In the genomic region with DNA sequence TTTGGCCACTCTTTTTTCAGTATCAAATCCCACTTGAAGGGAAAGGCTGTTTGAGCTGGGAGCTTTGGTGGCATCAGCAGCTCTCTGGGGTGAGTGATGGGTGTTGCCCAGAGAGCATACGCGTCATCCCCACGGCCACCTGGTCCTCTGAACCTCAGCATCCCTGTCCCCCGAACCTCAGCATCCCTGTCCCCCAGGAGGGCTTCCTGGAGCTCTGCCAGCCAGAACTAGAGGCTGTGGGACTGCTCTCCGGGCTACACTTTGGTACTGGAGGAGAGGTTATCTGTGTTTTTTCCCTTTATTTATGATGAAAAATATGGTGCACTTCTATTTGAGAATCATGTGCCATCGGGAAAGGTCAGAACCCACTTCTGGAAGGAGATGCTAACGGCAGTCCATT, we compare ENCODE assay signal across 21 cellular contexts.
DNase-seq lines count a peak whose midpoint lies in the region; ATAC-seq and TF ChIP-seq lines count a peak whose summit lies in the region.
"Had no signal": no experiment of that assay in that cellular context is flagged by ENCODE, and none has a peak within 500 bp of the region (broad histone marks: within the 10 kb centered on the region; RNA-seq: fewer than 3 reads in every experiment).

No MANE protein-coding gene starts in this region.

- intact Hi-C loops in posterior vena cava (cut with DNase I): no loop called here
- intact Hi-C loops in esophagus squamous epithelium (cut with DNase I): no loop called here

- H3K4me1 ChIP-seq in BE2C: no peaks in the 10 kb centered on the region
- no peaks in the 10 kb centered on the region for H3K4me1 ChIP-seq in Peyer's patch
- no peaks in the 10 kb centered on the region for H3K4me1 ChIP-seq in esophagus squamous epithelium
- peaks cover under 1% of the 10 kb centered on the region for H3K4me1 ChIP-seq in hepatocyte (ENCODE audit: insufficient read depth)
- H3K4me1 ChIP-seq: BLaER1, SJCRH30 had no signal

- ATAC-seq in stimulated activated naive CD8-positive, alpha-beta T cell treated with anti-CD3 and anti-CD28 coated beads, Interleukin-15, Interleukin-2, amounts not matched to agents 100 U/mL and 50 U/mL, for 24 hours: no peak

- no peaks in the 10 kb centered on the region for H4K20me1 ChIP-seq in hepatocyte (ENCODE audit: insufficient read depth, poor library complexity, severe bottlenecking)
- H4K20me1 ChIP-seq: BLaER1 had no signal

- H3K4me3 ChIP-seq in BE2C (ENCODE audit: low read depth, low read length) (no peak overlapping the region), Peyer's patch (no peak overlapping the region), esophagus squamous epithelium (no peak overlapping the region), hepatocyte (no peak overlapping the region)
- H3K4me3 ChIP-seq: BLaER1, PC-9, SJCRH30 had no signal

- H3K4me2 ChIP-seq in hepatocyte: no peak overlapping the region
- H3K4me2 ChIP-seq: BLaER1, PC-9 had no signal

- DNase-seq in BE2C: peak; percentile 8
- DNase-seq in Peyer's patch: peak in 2 of 3 donors; percentile 14 to 22
- peak; percentile 35 for DNase-seq in islet precursor cell
- DNase-seq in posterior vena cava (ENCODE audit: low spot score): peak; percentile 56
- DNase-seq in stimulated activated naive CD8-positive, alpha-beta T cell treated with anti-CD3 and anti-CD28 coated beads, Interleukin-15, Interleukin-2, amounts not matched to agents 100 U/mL and 50 U/mL, for 24 hours: no peak
- DNase-seq in esophagus squamous epithelium (lab: John Stamatoyannopoulos, UW): no peak
- no peak for DNase-seq in hepatocyte (ENCODE audit: low spot score)
- DNase-seq in NCI-H82 (lab: John Stamatoyannopoulos, UW): no peak
- DNase-seq: COR-L47, DMS79 treated with DMSO at 0.1 percent for 48 hours, H7, MM.1S, NCI-H1048, NCI-H1436, NCI-H2029, NCI-H2227 treated with DMSO at 0.1 percent for 48 hours, NCI-H510A, PC-9, SJCRH30 had no signal

- TF ChIP-seq CTCF in BE2C (IDR thresholded peaks at IDR 0.05; ENCODE audit: low read depth, low read length) (no peak), Peyer's patch (IDR thresholded peaks at IDR 0.05) (no peak), esophagus squamous epithelium (IDR thresholded peaks at IDR 0.05) (no peak), hepatocyte (IDR thresholded peaks at IDR 0.05; ENCODE audit: poor library complexity) (no peak)

- H2AFZ ChIP-seq in hepatocyte: no peak overlapping the region
- H2AFZ ChIP-seq: PC-9 had no signal

- 68 to 81% methylated on average over 5 to 7 of the region's 7 CpGs for WGBS in esophagus squamous epithelium, 2 donors
- 99% methylated on average over 7 of the region's 7 CpGs for WGBS in hepatocyte (ENCODE audit: low lambda C conversion rate, missing lambda C conversion rate)

- H3K79me2 ChIP-seq in hepatocyte: no peaks in the 10 kb centered on the region

- H3K27me3 ChIP-seq in BE2C: no peaks in the 10 kb centered on the region
- H3K27me3 ChIP-seq in Peyer's patch: no peaks in the 10 kb centered on the region
- no peaks in the 10 kb centered on the region for H3K27me3 ChIP-seq in esophagus squamous epithelium
- no peaks in the 10 kb centered on the region for H3K27me3 ChIP-seq in hepatocyte
- H3K27me3 ChIP-seq: BLaER1, SJCRH30 had no signal

- H3K27ac ChIP-seq in Peyer's patch (no peak overlapping the region), esophagus squamous epithelium (no peak overlapping the region), hepatocyte (no peak overlapping the region)
- H3K27ac ChIP-seq: BLaER1, PC-9, RWPE1, SJCRH30 had no signal

- H3K36me3 ChIP-seq in BE2C (peaks cover 89% of the 10 kb centered on the region), Peyer's patch (no peaks in the 10 kb centered on the region), esophagus squamous epithelium (no peaks in the 10 kb centered on the region), hepatocyte (replicated peaks; ENCODE audit: insufficient read depth, low read depth) (no peaks in the 10 kb centered on the region)
- H3K36me3 ChIP-seq: BLaER1 had no signal

- H3K9me3 ChIP-seq in BE2C: no peaks in the 10 kb centered on the region
- H3K9me3 ChIP-seq in Peyer's patch: no peaks in the 10 kb centered on the region
- no peaks in the 10 kb centered on the region for H3K9me3 ChIP-seq in esophagus squamous epithelium
- no peaks in the 10 kb centered on the region for H3K9me3 ChIP-seq in hepatocyte (ENCODE audit: low read depth)
- H3K9me3 ChIP-seq: SJCRH30 had no signal

- no peaks in the 10 kb centered on the region for H3K9me2 ChIP-seq in hepatocyte (replicated peaks; ENCODE audit: insufficient read depth)

- TF ChIP-seq POLR2A in Peyer's patch (IDR thresholded peaks at IDR 0.05) (no peak), esophagus squamous epithelium (IDR thresholded peaks at IDR 0.05) (no peak)

Comparison
In these comparisons a context has a peak if more than half of its experiments do, and no peak if none do; other contexts are left out.
1. DNase-seq: peak in BE2C (single experiment), Peyer's patch (2 of 3), islet precursor cell (single experiment) and posterior vena cava (single experiment); none in stimulated activated naive CD8-positive, alpha-beta T cell treated with anti-CD3 and anti-CD28 coated beads, Interleukin-15, Interleukin-2, amounts not matched to agents 100 U/mL and 50 U/mL, for 24 hours (single experiment), esophagus squamous epithelium (single experiment), hepatocyte (single experiment) and NCI-H82 (single experiment).